Comparison of ENCODE assay signal across 16 cellular contexts in the genomic region with DNA sequence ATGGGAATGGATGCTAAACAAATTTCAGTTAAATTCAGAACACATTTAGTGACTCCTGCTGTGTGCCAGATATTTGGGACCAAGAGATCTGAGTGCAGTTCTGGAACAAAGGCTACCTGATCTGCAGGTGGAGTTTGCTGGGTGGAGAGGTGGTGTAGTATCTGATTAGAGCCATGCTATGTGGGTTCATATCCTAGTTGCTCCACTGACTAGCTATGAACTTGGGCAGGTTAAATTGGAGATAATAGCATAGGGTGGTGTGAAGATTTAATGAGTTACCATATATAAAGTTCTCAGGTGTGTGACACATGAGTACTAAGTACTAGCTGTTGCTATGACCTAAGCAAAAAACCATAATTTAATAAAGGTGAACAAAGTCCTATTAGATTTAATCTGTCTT. TPM values are rescaled to one million over a fixed set of nuclear protein-coding genes. Genes with fewer than 3 reads are reported as not detected.
DNase-seq lines count a peak whose midpoint lies in the region; ATAC-seq and TF ChIP-seq lines count a peak whose summit lies in the region.
"Had no signal": no experiment of that assay in that cellular context is flagged by ENCODE, and none has a peak within 500 bp of the region (broad histone marks: within the 10 kb centered on the region; RNA-seq: fewer than 3 reads in every experiment).

No MANE protein-coding gene starts in this region.

- H3K79me2 ChIP-seq in HCT116 (ENCODE audit: insufficient read depth, low read length) (peaks cover 36% of the 10 kb centered on the region; the same call in 1 of the 2 replicates), trophoblast cell (ENCODE audit: control insufficient read depth, insufficient read depth, low read length, poor library complexity) (peaks cover 5% of the 10 kb centered on the region)

- no peaks in the 10 kb centered on the region for H3K9me3 ChIP-seq in CD4-positive, alpha-beta T cell (ENCODE audit: control insufficient read depth, low read length)
- no peaks in the 10 kb centered on the region for H3K9me3 ChIP-seq in HCT116 (ENCODE audit: control insufficient read depth in 1 of 2, insufficient read depth in 1 of 2, low read depth in 1 of 2, low read length in 2 of 2)
- H3K9me3 ChIP-seq in ascending aorta, result no peaks in the 10 kb centered on the region
- H3K9me3 ChIP-seq in psoas muscle, result no peaks in the 10 kb centered on the region
- no peaks in the 10 kb centered on the region for H3K9me3 ChIP-seq in trophoblast cell (ENCODE audit: insufficient read depth, low read depth, low read length)

- H3K9ac ChIP-seq in HCT116 (ENCODE audit: low read length) (no peak overlapping the region), trophoblast cell (ENCODE audit: low read length) (no peak overlapping the region)

- intact Hi-C loops in CD4-positive, alpha-beta T cell (cut with DNase I, micrococcal nuclease), result loop anchor here in 1 of 2 experiments (2.0 to 5.0 kb wide), 3 partner anchors 57 to 701 kb away; partner anchors contain the start of genes CEP57 and SESN3
- intact Hi-C loops in HCT116 (cut with micrococcal nuclease), result loop anchor here (2.0 kb wide), 1 partner anchor 23 kb away; no protein-coding TSS in a partner anchor
- intact Hi-C loops in ascending aorta (cut with DNase I), result loop anchor here (2.0 to 10.0 kb wide), 3 partner anchors 59 to 297 kb away; partner anchors contain the start of genes CWC15 and KDM4D
- intact Hi-C loops in psoas muscle (cut with DNase I), result no loop called here

- no peak overlapping the region for H4K12ac ChIP-seq in trophoblast cell (ENCODE audit: low read depth, low read length)

- no peaks in the 10 kb centered on the region for H3K27me3 Mint-ChIP-seq in CD4-positive, alpha-beta T cell
- H3K27me3 Mint-ChIP-seq in nephron progenitor cell (ENCODE audit: low read depth, poor library complexity), result peaks cover 37% of the 10 kb centered on the region

- CTCF ChIA-PET in CD4-positive, alpha-beta T cell (lab: Charles Lee), result interaction anchor here (7.2 kb wide), 1 partner anchor 23 kb away, joined by 67 read pairs; the partner anchor contains the start of gene SRSF8
- CTCF ChIA-PET in HCT116 (lab: Charles Lee), result interaction anchor here (4.3 kb wide), 1 partner anchor 24 kb away, joined by 23 read pairs; the partner anchor contains the start of gene SRSF8

- H2BK12ac ChIP-seq in trophoblast cell (ENCODE audit: low read length), result no peak overlapping the region

- H2BK120ac ChIP-seq in trophoblast cell (ENCODE audit: insufficient read depth, low read length, poor library complexity), result no peak overlapping the region

- peaks cover 10% of the 10 kb centered on the region for H3K36me3 Mint-ChIP-seq in CD4-positive, alpha-beta T cell (ENCODE audit: low read depth)
- H3K36me3 Mint-ChIP-seq in nephron progenitor cell (ENCODE audit: low read depth), result no peaks in the 10 kb centered on the region

- no peaks in the 10 kb centered on the region for H3K9me2 ChIP-seq in HCT116 (ENCODE audit: insufficient read depth)

- peak overlapping the region; percentile 91 for H3K4me2 ChIP-seq in HCT116 (ENCODE audit: low read length)
- H3K4me2 ChIP-seq in trophoblast cell (ENCODE audit: low read length), result no peak overlapping the region

- no peak overlapping the region for H3K27ac ChIP-seq in CD4-positive, alpha-beta T cell (ENCODE audit: low read depth, low read length)
- H3K27ac ChIP-seq in HCT116 (ENCODE audit: low read depth, low read length), result peak overlapping the region; percentile 57; the same call in 1 of the 2 replicates
- no peak overlapping the region for H3K27ac ChIP-seq in ascending aorta
- peak overlapping the region; percentile 90 for H3K27ac ChIP-seq in psoas muscle
- no peak overlapping the region for H3K27ac ChIP-seq in trophoblast cell (ENCODE audit: low read depth, low read length)

- POLR2A ChIA-PET in CD4-positive, alpha-beta T cell (lab: Charles Lee), result interaction anchor here (0.8 to 5.3 kb wide), 4 partner anchors 23 to 699 kb away, joined by 3 to 266 read pairs (median 63); partner anchors contain the start of genes CEP57, FAM76B and SRSF8
- POLR2A ChIA-PET in HCT116 (lab: Charles Lee), result interaction anchor here (4.9 kb wide), 1 partner anchor 24 kb away, joined by 28 read pairs; the partner anchor contains the start of gene SRSF8

- no peak overlapping the region for H2AK5ac ChIP-seq in trophoblast cell (ENCODE audit: low read length)

- H3K4me1 ChIP-seq in HCT116 (ENCODE audit: control insufficient read depth in 1 of 2, insufficient read depth in 2 of 2, low read length in 2 of 2), result peaks cover 49 to 67% of the 10 kb centered on the region in 2 experiments
- H3K4me1 ChIP-seq in ascending aorta, result peaks cover 11 to 41% of the 10 kb centered on the region in 2 donors
- peaks cover 65% of the 10 kb centered on the region for H3K4me1 ChIP-seq in psoas muscle
- H3K4me1 ChIP-seq in trophoblast cell (ENCODE audit: control insufficient read depth in 1 of 2, insufficient read depth in 2 of 2, low read length in 2 of 2), result peaks cover 3 to 10% of the 10 kb centered on the region in 2 experiments

- peaks cover 50% of the 10 kb centered on the region for H3K4me1 Mint-ChIP-seq in CD4-positive, alpha-beta T cell (ENCODE audit: low read depth)
- H3K4me1 Mint-ChIP-seq in nephron progenitor cell, result peaks cover 59% of the 10 kb centered on the region

- H4K20me1 ChIP-seq in HCT116 (ENCODE audit: insufficient read depth), result no peaks in the 10 kb centered on the region

- H2BK5ac ChIP-seq in trophoblast cell (ENCODE audit: low read depth, low read length, poor library complexity), result no peak overlapping the region

- BruUV-seq in HCT116 (replicated peaks; lab: Mats Ljungman, UMichigan), result TSS peak; percentile 42

- H4K91ac ChIP-seq in trophoblast cell (ENCODE audit: low read depth, low read length), result no peak overlapping the region

- no peak overlapping the region for H3K14ac ChIP-seq in trophoblast cell (ENCODE audit: low read length)

- TF ChIP-seq POLR2A in HCT116 (IDR thresholded peaks at IDR 0.05; ENCODE audit: borderline replicate concordance, extremely low read depth, insufficient read depth, insufficient read length), result no peak

- no peak for TF ChIP-seq RAD21 in HCT116 (IDR thresholded peaks at IDR 0.05; ENCODE audit: low read depth)

- H3K27me3 ChIP-seq in CD4-positive, alpha-beta T cell (ENCODE audit: control insufficient read depth, insufficient read depth, low read length), result no peaks in the 10 kb centered on the region
- H3K27me3 ChIP-seq in HCT116 (ENCODE audit: insufficient read depth, low read length) (no peaks in the 10 kb centered on the region), ascending aorta (no peaks in the 10 kb centered on the region), psoas muscle (ENCODE audit: insufficient read depth in 3 of 3, low read length in 2 of 3) (no peaks in the 10 kb centered on the region), trophoblast cell (ENCODE audit: insufficient read depth, low read length) (no peaks in the 10 kb centered on the region)
- H3K27me3 ChIP-seq: brain microvascular endothelial cell had no signal

- peaks cover 11% of the 10 kb centered on the region for H3K79me1 ChIP-seq in trophoblast cell (ENCODE audit: low read length)

- H3K23ac ChIP-seq in trophoblast cell (ENCODE audit: low read length), result no peak overlapping the region

- no peak for ATAC-seq in CD4-positive, alpha-beta T cell (ENCODE audit: poor library complexity)
- ATAC-seq in HCT116 (no peak), psoas muscle (no peak)
- ATAC-seq: right cardiac atrium had no signal

- H2AFZ ChIP-seq in HCT116 (ENCODE audit: low read depth, low read length, poor library complexity, severe bottlenecking), result no peak overlapping the region
- no peak overlapping the region for H2AFZ ChIP-seq in trophoblast cell (ENCODE audit: insufficient read depth, low read length, poor library complexity)

- H3K4me3 ChIP-seq in HCT116 (replicated peaks in 1 of 2; ENCODE audit: low read depth in 1 of 2, low read length in 2 of 2), result no peak overlapping the region
- peak overlapping the region; percentile 82 to 97 for H3K4me3 ChIP-seq in ascending aorta
- peak overlapping the region; percentile 78 for H3K4me3 ChIP-seq in psoas muscle
- H3K4me3 ChIP-seq in trophoblast cell (ENCODE audit: low read depth, low read length), result no peak overlapping the region

- DNase-seq in CD4-positive, alpha-beta T cell, result no peak
- no peak for DNase-seq in HCT116 (ENCODE audit: low read depth, low spot score)
- no peak for DNase-seq in ascending aorta (ENCODE audit: low spot score in 2 of 2)
- DNase-seq in psoas muscle, result no peak
- DNase-seq in NOMO-1 (lab: John Stamatoyannopoulos, UW; ENCODE audit: unreplicated experiment in 2 of 2), result no peak
- DNase-seq in nephron progenitor cell, result no peak
- no peak for DNase-seq in trophoblast cell
- no peak for DNase-seq in activated CD8-positive, alpha-beta memory T cell treated with anti-CD3 and anti-CD28 coated beads, Interleukin-2, amount 50 U/mL, for 4 hours
- DNase-seq: brain microvascular endothelial cell, glutamatergic neuron, kidney glomerular epithelial cell, NCI-H1105 treated with DMSO at 0.1 percent for 48 hours, T1000 had no signal

- RAD21 ChIA-PET in HCT116 (lab: Charles Lee; ENCODE audit: low non-redundant PET in 1 of 2, low total read pairs in 2 of 2, uncharacterized antibody in 2 of 2, unreplicated experiment in 2 of 2), result interaction anchor here in 1 of 2 experiments (1.4 kb wide), 1 partner anchor 17 kb away, joined by 4 read pairs; no protein-coding TSS in a partner anchor

- H4K8ac ChIP-seq in trophoblast cell (ENCODE audit: low read depth, low read length), result no peak overlapping the region

- peak overlapping the region; percentile 91 for H3K4me3 Mint-ChIP-seq in CD4-positive, alpha-beta T cell
- H3K4me3 Mint-ChIP-seq in nephron progenitor cell, result no peak overlapping the region

- TF ChIP-seq CTCF in CD4-positive, alpha-beta T cell (IDR thresholded peaks at IDR 0.05), result no peak
- TF ChIP-seq CTCF in HCT116 (IDR thresholded peaks at IDR 0.05 in 2 of 3, conservative IDR thresholded peaks at IDR 0.05 in 1 of 3; ENCODE audit: borderline replicate concordance in 1 of 3, insufficient read depth in 1 of 3, low read depth in 2 of 3, low read length in 2 of 3), result no peak
- TF ChIP-seq CTCF in ascending aorta (IDR thresholded peaks at IDR 0.05), result no peak
- TF ChIP-seq CTCF in psoas muscle (IDR thresholded peaks at IDR 0.05), result no peak
- no peak for TF ChIP-seq CTCF in nephron progenitor cell (IDR thresholded peaks at IDR 0.05)

- H3K36me3 ChIP-seq in HCT116 (ENCODE audit: control insufficient read depth in 1 of 2, insufficient read depth in 2 of 2, low read length in 2 of 2) (no peaks in the 10 kb centered on the region), ascending aorta (no peaks in the 10 kb centered on the region), psoas muscle (ENCODE audit: insufficient read depth in 1 of 2, low read depth in 1 of 2) (no peaks in the 10 kb centered on the region), trophoblast cell (ENCODE audit: control insufficient read depth in 1 of 2, insufficient read depth in 2 of 2, low read length in 2 of 2) (no peaks in the 10 kb centered on the region)
- H3K36me3 ChIP-seq: brain microvascular endothelial cell had no signal

- no peak overlapping the region for H3K4ac ChIP-seq in trophoblast cell (ENCODE audit: low read depth, low read length)

- peak overlapping the region; percentile 95 for H3K27ac Mint-ChIP-seq in CD4-positive, alpha-beta T cell
- H3K27ac Mint-ChIP-seq in nephron progenitor cell, result no peak overlapping the region

- H3K9me3 Mint-ChIP-seq in CD4-positive, alpha-beta T cell, result no peaks in the 10 kb centered on the region
- H3K9me3 Mint-ChIP-seq in nephron progenitor cell, result no peaks in the 10 kb centered on the region

- H3K18ac ChIP-seq in trophoblast cell (ENCODE audit: low read length), result no peak overlapping the region

RNA-seq across cellular contexts. Expression of gene ENDOD1, which starts 2.0 kb away (rescaled TPM):
- total RNA-seq in CD4-positive, alpha-beta T cell, result 1 to 10 TPM; 3.8 to 4.4 TPM
- total RNA-seq in HCT116 (2021; ENCODE audit: unreplicated experiment) (33.6 TPM), ascending aorta (60.2 TPM), psoas muscle (10 to 100 TPM; 29.0 to 55.3 (median 41.3) TPM)
- polyA plus RNA-seq in HCT116 (2012), result 22.9 and 26.9 TPM in 2 replicates
- 10 to 100 TPM in 2 of 3 donors, 1 to 10 TPM in 1; 9.8 to 22.5 (median 20.1) TPM for polyA plus RNA-seq in psoas muscle
- 24.8 and 25.3 TPM in 2 replicates for polyA plus RNA-seq in trophoblast cell (2013)

RNA-seq across cellular contexts. Expression of gene SRSF8, which starts 24.9 kb away (rescaled TPM):
- 10 to 100 TPM; 67.2 to 67.9 TPM for total RNA-seq in CD4-positive, alpha-beta T cell
- total RNA-seq in HCT116 (2021; ENCODE audit: unreplicated experiment), result 31.0 TPM
- 18.1 and 28.2 TPM in 2 replicates for polyA plus RNA-seq in HCT116 (2012)
- 42.0 TPM for total RNA-seq in ascending aorta
- total RNA-seq in psoas muscle, result 10 to 100 TPM; 26.6 to 35.3 (median 29.7) TPM
- polyA plus RNA-seq in psoas muscle, result 10 to 100 TPM; 17.7 to 24.8 (median 21.7) TPM
- 18.6 and 18.9 TPM in 2 replicates for polyA plus RNA-seq in trophoblast cell (2013)

RNA-seq across cellular contexts. Expression of gene KDM4F, which starts 42.4 kb away (rescaled TPM):
- total RNA-seq in CD4-positive, alpha-beta T cell, result not detected
- total RNA-seq in HCT116 (2021; ENCODE audit: unreplicated experiment) (not detected), ascending aorta (not detected), psoas muscle (not detected)
- not detected in 2 replicates for polyA plus RNA-seq in HCT116 (2012)
- polyA plus RNA-seq in psoas muscle, result not detected
- polyA plus RNA-seq in trophoblast cell (2013), result not detected in 2 replicates
- total RNA-seq: endothelial cell of umbilical vein, NCI-H460, right cardiac atrium had no signal
- polyA plus RNA-seq: endothelial cell of umbilical vein, right cardiac atrium had no signal

Comparison
In these comparisons a context has a peak if more than half of its experiments do, and no peak if none do; other contexts are left out.
1. H3K27ac ChIP-seq: peak in HCT116 (single experiment) and psoas muscle (single experiment); none in CD4-positive, alpha-beta T cell (single experiment), ascending aorta (0 of 2) and trophoblast cell (single experiment).
2. H3K4me3 ChIP-seq: peak in ascending aorta (2 of 2) and psoas muscle (single experiment); none in HCT116 (0 of 2) and trophoblast cell (single experiment).
3. intact Hi-C loops: an anchor here in HCT116 (2.0 kb wide) and ascending aorta (2.0 to 10.0 kb wide); none called in psoas muscle.